14 cellular contexts compared by ENCODE assay signal in the genomic region with DNA sequence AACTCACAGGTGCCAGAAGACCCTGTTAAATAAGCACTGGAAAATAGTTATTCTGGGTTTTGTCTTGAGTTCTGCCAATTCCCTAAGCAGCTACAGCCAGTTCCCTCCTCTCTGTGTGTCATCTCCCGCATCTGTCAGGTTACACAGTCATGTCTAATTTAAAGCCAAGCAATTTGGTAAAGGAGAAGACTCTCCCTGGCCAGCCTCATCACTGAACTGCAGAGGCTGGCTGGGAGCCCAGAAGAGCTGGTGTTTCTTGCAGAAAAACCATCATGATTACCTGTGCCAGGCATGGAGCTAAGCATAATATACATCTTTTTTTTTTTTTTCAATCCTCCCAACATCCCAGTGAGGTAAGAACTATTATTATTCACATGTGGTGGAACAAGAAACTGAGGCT.
DNase-seq lines count a peak whose midpoint lies in the region; ATAC-seq and TF ChIP-seq lines count a peak whose summit lies in the region.
"Had no signal": no experiment of that assay in that cellular context is flagged by ENCODE, and none has a peak within 500 bp of the region (broad histone marks: within the 10 kb centered on the region; RNA-seq: fewer than 3 reads in every experiment).

No MANE protein-coding gene starts in this region.

- intact Hi-C loops in psoas muscle (cut with DNase I), result no loop called here
- intact Hi-C loops in CD4-positive, alpha-beta memory T cell (cut with micrococcal nuclease), result no loop called here

- H3K36me3 ChIP-seq in psoas muscle (ENCODE audit: insufficient read depth in 1 of 2, low read depth in 1 of 2), result no peaks in the 10 kb centered on the region
- H3K36me3 ChIP-seq in CD4-positive, alpha-beta memory T cell (ENCODE audit: insufficient read depth, low read length), result no peaks in the 10 kb centered on the region
- H3K36me3 ChIP-seq: BLaER1 had no signal

- TF ChIP-seq CTCF in epithelial cell of esophagus (IDR thresholded peaks at IDR 0.05; ENCODE audit: insufficient read depth, low read depth, low read length, missing control alignments) (no peak), psoas muscle (IDR thresholded peaks at IDR 0.05) (no peak)

- peak overlapping the region; percentile 48 for H3K27ac ChIP-seq in psoas muscle
- H3K27ac ChIP-seq in CD4-positive, alpha-beta memory T cell (ENCODE audit: low read depth, low read length), result no peak overlapping the region
- H3K27ac ChIP-seq: BLaER1, testis had no signal

- 12 to 44% (median 16%) methylated on average over 1 of the region's 1 CpG for WGBS in psoas muscle, 3 donors

- ATAC-seq in psoas muscle (peak; percentile 86 to 94 (median 90)), GM18511 (IDR thresholded peaks at IDR 0.05; ENCODE audit: unreplicated experiment) (no peak), HG03025 (IDR thresholded peaks at IDR 0.05; ENCODE audit: low FRiP score, unreplicated experiment) (no peak)

- no peaks in the 10 kb centered on the region for H3K36me3 Mint-ChIP-seq in CD4-positive, alpha-beta memory T cell

- H3K9me3 Mint-ChIP-seq in CD4-positive, alpha-beta memory T cell, result peaks cover 0 to 2% (median 0%) of the 10 kb centered on the region in 8 donors

- H3K27me3 ChIP-seq in psoas muscle (ENCODE audit: insufficient read depth in 3 of 3, low read length in 2 of 3), result no peaks in the 10 kb centered on the region
- H3K27me3 ChIP-seq in CD4-positive, alpha-beta memory T cell (ENCODE audit: insufficient read depth, low read length), result no peaks in the 10 kb centered on the region
- H3K27me3 ChIP-seq: BLaER1, testis had no signal

- H3K27me3 Mint-ChIP-seq in CD4-positive, alpha-beta memory T cell, result peaks cover 1 to 5% of the 10 kb centered on the region in 2 donors

- no peaks in the 10 kb centered on the region for H3K4me1 Mint-ChIP-seq in CD4-positive, alpha-beta memory T cell

- H3K9me3 ChIP-seq in psoas muscle, result no peaks in the 10 kb centered on the region
- no peaks in the 10 kb centered on the region for H3K9me3 ChIP-seq in CD4-positive, alpha-beta memory T cell (ENCODE audit: control insufficient read depth in 1 of 2, low read length in 2 of 2)
- H3K9me3 ChIP-seq: BLaER1, testis had no signal

- no peak overlapping the region for H3K4me3 ChIP-seq in epithelial cell of esophagus (ENCODE audit: low read length)
- H3K4me3 ChIP-seq in psoas muscle, result no peak overlapping the region
- H3K4me3 ChIP-seq in CD4-positive, alpha-beta memory T cell (ENCODE audit: low read length in 2 of 2), result no peak overlapping the region
- H3K4me3 ChIP-seq: BLaER1, testis had no signal

- peak; percentile 16 for DNase-seq in GM03348 (ENCODE audit: low spot score)
- DNase-seq in NCI-H2171 treated with DMSO at 0.1 percent for 48 hours (lab: John Stamatoyannopoulos, UW), result peak; percentile 61
- peak; percentile 21 for DNase-seq in epithelial cell of esophagus (ENCODE audit: low read depth)
- DNase-seq in psoas muscle, result peak; percentile 17 to 55
- DNase-seq in CD4-positive, alpha-beta memory T cell, result no peak
- DNase-seq: activated CD4-positive, CD25-positive, alpha-beta regulatory T cell treated with anti-CD3 and anti-CD28 coated beads, Interleukin-2, amount 50 U/mL, for 72 hours; aorta; KBM-7; NCI-H2227 treated with DMSO at 0.1 percent for 48 hours; SHP77; testis had no signal

- CTCF ChIA-PET in CD4-positive, alpha-beta memory T cell (lab: Charles Lee; ENCODE audit: partially characterized antibody), result interaction anchor here (1.4 kb wide), 1 partner anchor 15 kb away, joined by 3 read pairs; no protein-coding TSS in a partner anchor

- POLR2A ChIA-PET in CD4-positive, alpha-beta memory T cell (lab: Charles Lee; ENCODE audit: partially characterized antibody), result no interaction called here

- peaks cover 9% of the 10 kb centered on the region for H3K4me1 ChIP-seq in psoas muscle
- no peaks in the 10 kb centered on the region for H3K4me1 ChIP-seq in CD4-positive, alpha-beta memory T cell (ENCODE audit: insufficient read depth, low read length)
- H3K4me1 ChIP-seq: BLaER1, testis had no signal

- H3K27ac Mint-ChIP-seq in CD4-positive, alpha-beta memory T cell, result peak overlapping the region in 1 of 7 donors; percentile 68

- H3K4me3 Mint-ChIP-seq in CD4-positive, alpha-beta memory T cell, result no peak overlapping the region

Comparison
In these comparisons a context has a peak if more than half of its experiments do, and no peak if none do; other contexts are left out.
1. DNase-seq: peak in GM03348 (single experiment), NCI-H2171 treated with DMSO at 0.1 percent for 48 hours (single experiment), epithelial cell of esophagus (single experiment) and psoas muscle (2 of 2); none in CD4-positive, alpha-beta memory T cell (0 of 5).
2. ATAC-seq: peak in psoas muscle (4 of 4); none in GM18511 (single experiment) and HG03025 (single experiment).